Comparison of ENCODE assay signal across 8 cellular contexts in the genomic region with DNA sequence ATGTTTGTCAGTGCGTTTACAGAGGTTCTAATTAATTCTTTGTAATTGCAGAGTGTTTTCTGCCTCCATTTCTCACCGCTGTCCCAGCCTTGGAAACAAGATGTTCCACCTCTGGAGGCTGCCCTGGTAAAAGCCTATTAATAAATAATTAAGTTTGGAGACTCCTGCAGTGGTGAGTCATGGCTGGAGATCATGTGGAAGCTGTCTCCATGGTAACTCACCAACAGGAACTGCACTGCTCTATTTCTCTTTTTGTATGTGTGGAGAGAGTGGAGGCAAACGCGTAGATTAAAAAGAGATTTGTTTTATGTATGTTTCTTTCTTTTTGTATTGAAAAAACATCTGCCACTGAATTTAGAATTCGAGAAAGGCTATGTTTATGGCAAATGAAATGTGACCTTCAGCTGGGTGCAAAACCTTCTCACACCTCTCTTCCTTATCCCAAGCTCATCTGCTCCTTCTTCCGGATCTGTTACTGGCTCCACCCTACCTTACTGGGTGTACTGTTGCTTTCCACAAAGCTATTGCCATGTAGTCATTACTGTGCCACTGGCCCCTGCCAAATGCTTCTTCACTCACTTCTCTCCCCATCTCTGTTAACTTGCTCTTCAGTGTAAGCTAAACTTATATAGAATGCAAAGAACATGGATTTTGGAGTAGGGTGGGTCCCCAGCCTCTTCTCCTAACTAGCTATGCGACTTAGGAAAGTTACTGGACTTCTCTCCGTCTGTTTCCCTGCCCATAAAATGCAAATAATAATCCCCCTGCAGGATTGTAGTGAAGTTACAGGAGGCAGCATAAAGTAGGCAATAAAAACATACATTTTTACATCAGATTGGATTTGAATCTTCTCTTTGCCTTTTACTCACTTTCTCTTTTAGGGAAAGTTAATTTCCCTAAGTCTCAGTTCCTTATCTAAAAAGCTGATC.
DNase-seq lines count a peak whose midpoint lies in the region; ATAC-seq and TF ChIP-seq lines count a peak whose summit lies in the region.

No MANE protein-coding gene starts in this region.

- H3K27me3 Mint-ChIP-seq in type B pancreatic cell: no peaks in the 10 kb centered on the region
- no peaks in the 10 kb centered on the region for H3K27me3 Mint-ChIP-seq in activated CD8-positive, alpha-beta memory T cell treated with anti-CD3 and anti-CD28 coated beads, Interleukin-2, amount 10 ng/mL, durations not matched to agents 7 days and 5 days

- peak overlapping the region; percentile 12 for H3K27ac Mint-ChIP-seq in type B pancreatic cell
- no peak overlapping the region for H3K27ac Mint-ChIP-seq in activated CD8-positive, alpha-beta memory T cell treated with anti-CD3 and anti-CD28 coated beads, Interleukin-2, amount 10 ng/mL, durations not matched to agents 7 days and 5 days

- in situ Hi-C loops in ACHN (cut with HindIII; ENCODE audit: low pct_ligation_motif_present, low pct_unique_long_range_greater_than_20kb, low sequenced_read_pairs) (no loop called here), KBM-7 (cut with MboI; ENCODE audit: low pct_unique_long_range_greater_than_20kb, low sequenced_read_pairs) (no loop called here)

- peak overlapping the region; percentile 16 for H3K4me3 Mint-ChIP-seq in type B pancreatic cell
- H3K4me3 Mint-ChIP-seq in activated CD8-positive, alpha-beta memory T cell treated with anti-CD3 and anti-CD28 coated beads, Interleukin-2, amount 10 ng/mL, durations not matched to agents 7 days and 5 days: no peak overlapping the region

- peak; percentile 67 for TF ChIP-seq CTCF in type B pancreatic cell (conservative IDR thresholded peaks at IDR 0.05)

- ATAC-seq in activated CD8-positive, alpha-beta memory T cell treated with anti-CD3 and anti-CD28 coated beads, Interleukin-2, amount 10 ng/mL, durations not matched to agents 7 days and 5 days: no peak
- ATAC-seq in HG03520 (IDR thresholded peaks at IDR 0.05; ENCODE audit: unreplicated experiment): no peak

- H3K36me3 Mint-ChIP-seq in type B pancreatic cell: no peaks in the 10 kb centered on the region
- H3K36me3 Mint-ChIP-seq in activated CD8-positive, alpha-beta memory T cell treated with anti-CD3 and anti-CD28 coated beads, Interleukin-2, amount 10 ng/mL, durations not matched to agents 7 days and 5 days: no peaks in the 10 kb centered on the region

- DNase-seq in ACHN (peak; percentile 91), KBM-7 (peak; percentile 24), anterior cingulate cortex (lab: John Stamatoyannopoulos, UW) (peak in 32 of 58 donors; percentile 0 to 69 (median 20)), islet precursor cell (peak; percentile 70), type B pancreatic cell (ENCODE audit: extremely low spot score, unreplicated experiment) (no peak)
- no peak for DNase-seq in activated naive CD4-positive, alpha-beta T cell treated with Interleukin-2 at 50 U/mL for 16 hours
- no peak for DNase-seq in activated CD8-positive, alpha-beta memory T cell treated with anti-CD3 and anti-CD28 coated beads, Interleukin-2, amount 10 ng/mL, durations not matched to agents 7 days and 5 days

- CTCF ChIA-PET in activated CD8-positive, alpha-beta memory T cell treated with anti-CD3 and anti-CD28 coated beads, Interleukin-2, amount 10 ng/mL, durations not matched to agents 7 days and 5 days (lab: Charles Lee): no interaction called here

- no peaks in the 10 kb centered on the region for H3K9me3 Mint-ChIP-seq in type B pancreatic cell
- no peaks in the 10 kb centered on the region for H3K9me3 Mint-ChIP-seq in activated CD8-positive, alpha-beta memory T cell treated with anti-CD3 and anti-CD28 coated beads, Interleukin-2, amount 10 ng/mL, durations not matched to agents 7 days and 5 days (ENCODE audit: low read depth)

- H3K4me1 Mint-ChIP-seq in type B pancreatic cell (ENCODE audit: unreplicated experiment): peaks cover 9% of the 10 kb centered on the region
- no peaks in the 10 kb centered on the region for H3K4me1 Mint-ChIP-seq in activated CD8-positive, alpha-beta memory T cell treated with anti-CD3 and anti-CD28 coated beads, Interleukin-2, amount 10 ng/mL, durations not matched to agents 7 days and 5 days

Comparison
In these comparisons a context has a peak if more than half of its experiments do, and no peak if none do; other contexts are left out.
1. DNase-seq: peak in ACHN (single experiment), KBM-7 (single experiment), anterior cingulate cortex (32 of 58) and islet precursor cell (single experiment); none in type B pancreatic cell (single experiment), activated naive CD4-positive, alpha-beta T cell treated with Interleukin-2 at 50 U/mL for 16 hours (single experiment) and activated CD8-positive, alpha-beta memory T cell treated with anti-CD3 and anti-CD28 coated beads, Interleukin-2, amount 10 ng/mL, durations not matched to agents 7 days and 5 days (single experiment).